1 cellular context compared by ENCODE assay signal in the genomic region with DNA sequence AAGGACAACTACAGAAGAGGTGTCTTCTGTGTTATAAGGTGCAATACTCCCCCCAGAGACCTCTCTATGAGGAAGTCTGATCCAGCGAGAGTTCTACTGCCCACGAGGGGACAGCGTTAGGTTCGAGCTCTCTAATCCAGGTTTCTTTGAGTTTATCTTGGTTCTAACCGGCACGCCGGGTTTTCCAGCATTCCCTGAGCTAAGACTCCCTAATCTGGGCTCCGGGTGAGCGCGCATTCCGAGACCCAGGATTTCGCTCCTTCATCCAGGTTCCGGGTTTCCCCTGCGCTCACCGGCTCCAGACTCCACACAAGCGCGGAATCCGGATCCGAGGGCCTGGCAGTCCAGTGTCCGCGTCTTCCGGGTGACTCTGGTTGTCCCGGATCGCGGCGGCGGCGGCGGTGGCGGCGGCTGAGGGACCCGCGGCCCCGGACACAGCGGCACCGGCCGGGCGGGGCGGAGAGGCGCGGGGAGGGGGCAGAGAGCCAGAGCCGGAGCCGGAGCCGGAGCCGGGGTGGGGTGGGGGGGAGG.
TF ChIP-seq lines count a peak whose summit lies in the region.

A gene with protein sequence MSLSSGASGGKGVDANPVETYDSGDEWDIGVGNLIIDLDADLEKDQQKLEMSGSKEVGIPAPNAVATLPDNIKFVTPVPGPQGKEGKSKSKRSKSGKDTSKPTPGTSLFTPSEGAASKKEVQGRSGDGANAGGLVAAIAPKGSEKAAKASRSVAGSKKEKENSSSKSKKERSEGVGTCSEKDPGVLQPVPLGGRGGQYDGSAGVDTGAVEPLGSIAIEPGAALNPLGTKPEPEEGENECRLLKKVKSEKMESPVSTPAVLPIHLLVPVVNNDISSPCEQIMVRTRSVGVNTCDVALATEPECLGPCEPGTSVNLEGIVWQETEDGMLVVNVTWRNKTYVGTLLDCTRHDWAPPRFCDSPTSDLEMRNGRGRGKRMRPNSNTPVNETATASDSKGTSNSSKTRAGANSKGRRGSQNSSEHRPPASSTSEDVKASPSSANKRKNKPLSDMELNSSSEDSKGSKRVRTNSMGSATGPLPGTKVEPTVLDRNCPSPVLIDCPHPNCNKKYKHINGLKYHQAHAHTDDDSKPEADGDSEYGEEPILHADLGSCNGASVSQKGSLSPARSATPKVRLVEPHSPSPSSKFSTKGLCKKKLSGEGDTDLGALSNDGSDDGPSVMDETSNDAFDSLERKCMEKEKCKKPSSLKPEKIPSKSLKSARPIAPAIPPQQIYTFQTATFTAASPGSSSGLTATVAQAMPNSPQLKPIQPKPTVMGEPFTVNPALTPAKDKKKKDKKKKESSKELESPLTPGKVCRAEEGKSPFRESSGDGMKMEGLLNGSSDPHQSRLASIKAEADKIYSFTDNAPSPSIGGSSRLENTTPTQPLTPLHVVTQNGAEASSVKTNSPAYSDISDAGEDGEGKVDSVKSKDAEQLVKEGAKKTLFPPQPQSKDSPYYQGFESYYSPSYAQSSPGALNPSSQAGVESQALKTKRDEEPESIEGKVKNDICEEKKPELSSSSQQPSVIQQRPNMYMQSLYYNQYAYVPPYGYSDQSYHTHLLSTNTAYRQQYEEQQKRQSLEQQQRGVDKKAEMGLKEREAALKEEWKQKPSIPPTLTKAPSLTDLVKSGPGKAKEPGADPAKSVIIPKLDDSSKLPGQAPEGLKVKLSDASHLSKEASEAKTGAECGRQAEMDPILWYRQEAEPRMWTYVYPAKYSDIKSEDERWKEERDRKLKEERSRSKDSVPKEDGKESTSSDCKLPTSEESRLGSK (N-terminal part only) (plus strand): TSS at position 373 of the 531 bp plus-strand sequence. CDS start 38,842 bp downstream, outside the sequence.

TF ChIP-seq in HCT116, 20 proteins besides CTCF, POLR2A, EP300 and RAD21 (continued from another document):
- TF ChIP-seq TCF7L2 (IDR thresholded peaks at IDR 0.05; ENCODE audit: borderline replicate concordance, extremely low read depth, insufficient read depth, insufficient read length) (peak; percentile 66), JUND (IDR thresholded peaks at IDR 0.05) (peak; percentile 99), ZFX (IDR thresholded peaks at IDR 0.05) (peak; percentile 55; the same call in 1 of the 2 replicates), SP1 (IDR thresholded peaks at IDR 0.05; ENCODE audit: low read depth) (peak; percentile 100), SIN3A (IDR thresholded peaks at IDR 0.05; ENCODE audit: low read depth) (peak; percentile 70)
- TF ChIP-seq, protein P1, sequence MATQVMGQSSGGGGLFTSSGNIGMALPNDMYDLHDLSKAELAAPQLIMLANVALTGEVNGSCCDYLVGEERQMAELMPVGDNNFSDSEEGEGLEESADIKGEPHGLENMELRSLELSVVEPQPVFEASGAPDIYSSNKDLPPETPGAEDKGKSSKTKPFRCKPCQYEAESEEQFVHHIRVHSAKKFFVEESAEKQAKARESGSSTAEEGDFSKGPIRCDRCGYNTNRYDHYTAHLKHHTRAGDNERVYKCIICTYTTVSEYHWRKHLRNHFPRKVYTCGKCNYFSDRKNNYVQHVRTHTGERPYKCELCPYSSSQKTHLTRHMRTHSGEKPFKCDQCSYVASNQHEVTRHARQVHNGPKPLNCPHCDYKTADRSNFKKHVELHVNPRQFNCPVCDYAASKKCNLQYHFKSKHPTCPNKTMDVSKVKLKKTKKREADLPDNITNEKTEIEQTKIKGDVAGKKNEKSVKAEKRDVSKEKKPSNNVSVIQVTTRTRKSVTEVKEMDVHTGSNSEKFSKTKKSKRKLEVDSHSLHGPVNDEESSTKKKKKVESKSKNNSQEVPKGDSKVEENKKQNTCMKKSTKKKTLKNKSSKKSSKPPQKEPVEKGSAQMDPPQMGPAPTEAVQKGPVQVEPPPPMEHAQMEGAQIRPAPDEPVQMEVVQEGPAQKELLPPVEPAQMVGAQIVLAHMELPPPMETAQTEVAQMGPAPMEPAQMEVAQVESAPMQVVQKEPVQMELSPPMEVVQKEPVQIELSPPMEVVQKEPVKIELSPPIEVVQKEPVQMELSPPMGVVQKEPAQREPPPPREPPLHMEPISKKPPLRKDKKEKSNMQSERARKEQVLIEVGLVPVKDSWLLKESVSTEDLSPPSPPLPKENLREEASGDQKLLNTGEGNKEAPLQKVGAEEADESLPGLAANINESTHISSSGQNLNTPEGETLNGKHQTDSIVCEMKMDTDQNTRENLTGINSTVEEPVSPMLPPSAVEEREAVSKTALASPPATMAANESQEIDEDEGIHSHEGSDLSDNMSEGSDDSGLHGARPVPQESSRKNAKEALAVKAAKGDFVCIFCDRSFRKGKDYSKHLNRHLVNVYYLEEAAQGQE (IDR thresholded peaks at IDR 0.05; ENCODE audit: low read depth): no peak
